In genomic region chr3:185335799-185336198, GRCh38 we compare ENCODE assay signal across 11 cellular contexts. TPM values are rescaled to one million over a fixed set of nuclear protein-coding genes. Genes with fewer than 3 reads are reported as not detected.
DNase-seq lines count a peak whose midpoint lies in the region; FAIRE-seq and TF ChIP-seq lines count a peak whose summit lies in the region.
"Had no signal": no experiment of that assay in that cellular context is flagged by ENCODE, and none has a peak within 500 bp of the region (broad histone marks: within the 10 kb centered on the region; RNA-seq: fewer than 3 reads in every experiment).

No MANE protein-coding gene starts in this region.

- POLR2A ChIA-PET in endothelial cell of umbilical vein (lab: Charles Lee), result no interaction called here

- intact Hi-C loops in endothelial cell of umbilical vein (cut with micrococcal nuclease), result no loop called here

- no peak overlapping the region for H3K4me3 Mint-ChIP-seq in nephron

- H3K4me3 ChIP-seq in endothelial cell of umbilical vein (replicated peaks in 1 of 3; ENCODE audit: insufficient read depth in 1 of 3, low read depth in 1 of 3, low read length in 3 of 3), result no peak overlapping the region

- no peaks in the 10 kb centered on the region for H3K36me3 ChIP-seq in endothelial cell of umbilical vein (ENCODE audit: control insufficient read depth in 2 of 2, extremely low read depth in 1 of 2, insufficient read depth in 2 of 2, low read length in 2 of 2)

- H3K79me2 ChIP-seq in endothelial cell of umbilical vein (ENCODE audit: control insufficient read depth, insufficient read depth, low read length), result no peaks in the 10 kb centered on the region

- no peak for TF ChIP-seq POLR2A in endothelial cell of umbilical vein (IDR thresholded peaks at IDR 0.05; ENCODE audit: low read depth, low read length)

- no peaks in the 10 kb centered on the region for H3K27me3 Mint-ChIP-seq in nephron (ENCODE audit: low read depth)

- H3K9me3 Mint-ChIP-seq in nephron, result no peaks in the 10 kb centered on the region

- dilution Hi-C loops in endothelial cell of umbilical vein (cut with MboI; ENCODE audit: extremely low pct_ligation_motif_present, low sequenced_read_pairs), result no loop called here

- H2AFZ ChIP-seq in endothelial cell of umbilical vein (ENCODE audit: low read depth, low read length), result no peak overlapping the region

- no peaks in the 10 kb centered on the region for H3K9me3 ChIP-seq in endothelial cell of umbilical vein (replicated peaks; ENCODE audit: control insufficient read depth, insufficient read depth, low read length)

- no peaks in the 10 kb centered on the region for H3K9me1 ChIP-seq in endothelial cell of umbilical vein (replicated peaks; ENCODE audit: control insufficient read depth, extremely low read depth, insufficient read depth, low read length)

- no peak overlapping the region for H3K9ac ChIP-seq in endothelial cell of umbilical vein (replicated peaks; ENCODE audit: extremely low read depth, insufficient read depth, low read length)

- DNase-seq in ELR (ENCODE audit: low read depth), result peak; percentile 89
- DNase-seq in NCI-H460 (ENCODE audit: extremely low read depth, low read depth), result peak; percentile 66
- peak; percentile 36 for DNase-seq in endothelial cell of umbilical vein (ENCODE audit: low read depth, low spot score)
- no peak for DNase-seq in stimulated activated CD8-positive, alpha-beta memory T cell treated with anti-CD3 and anti-CD28 coated beads, Interleukin-4, amount 100 ng/mL, for 48 hours
- no peak for DNase-seq in NCI-H146 treated with DMSO at 0.1 percent for 48 hours (lab: John Stamatoyannopoulos, UW; ENCODE audit: unreplicated experiment)
- DNase-seq in NCI-H526 (lab: John Stamatoyannopoulos, UW), result no peak
- DNase-seq in NCI-H345 treated with DMSO at 0.1 percent for 48 hours (lab: John Stamatoyannopoulos, UW; ENCODE audit: unreplicated experiment), result no peak
- DNase-seq: DMS79 treated with DMSO at 0.1 percent for 48 hours, NCI-H2029 treated with DMSO at 0.1 percent for 48 hours had no signal

- H3K27ac ChIP-seq in endothelial cell of umbilical vein (ENCODE audit: insufficient read depth, low read depth, low read length), result no peak overlapping the region

- FAIRE-seq in endothelial cell of umbilical vein (lab: Jason Lieb, UNC), result peak; percentile 18
- FAIRE-seq: colon had no signal

- no peaks in the 10 kb centered on the region for H4K20me1 ChIP-seq in endothelial cell of umbilical vein (replicated peaks; ENCODE audit: control insufficient read depth, extremely low read depth, insufficient read depth, low read length)

- no peaks in the 10 kb centered on the region for H3K36me3 Mint-ChIP-seq in nephron (ENCODE audit: low read depth)

- peak overlapping the region in 2 of 3 experiments; percentile 66 to 86 for H3K27ac Mint-ChIP-seq in nephron

- H3K4me1 ChIP-seq in endothelial cell of umbilical vein (ENCODE audit: control insufficient read depth, extremely low read depth, insufficient read depth, low read length), result peaks cover 3% of the 10 kb centered on the region

- no TSS peak for BruUV-seq in endothelial cell of umbilical vein (replicated peaks; lab: Mats Ljungman, UMichigan)

- TF ChIP-seq CTCF in endothelial cell of umbilical vein (IDR thresholded peaks at IDR 0.05; ENCODE audit: extremely low read depth in 1 of 2, insufficient read depth in 1 of 2, low read depth in 1 of 2, low read length in 2 of 2) (no peak), nephron (IDR thresholded peaks at IDR 0.05; ENCODE audit: unreplicated experiment in 3 of 3) (no peak)

- no peak overlapping the region for H3K4me2 ChIP-seq in endothelial cell of umbilical vein (ENCODE audit: insufficient read depth, low read length)

- CTCF ChIA-PET in endothelial cell of umbilical vein (lab: Charles Lee), result interaction anchor here (1.2 kb wide), 1 partner anchor 223 kb away, joined by 4 read pairs; no protein-coding TSS in a partner anchor

- no peaks in the 10 kb centered on the region for H3K27me3 ChIP-seq in endothelial cell of umbilical vein (ENCODE audit: control insufficient read depth in 2 of 2, insufficient read depth in 2 of 2, low read length in 2 of 2)

- H3K4me1 Mint-ChIP-seq in nephron, result peaks cover 19% of the 10 kb centered on the region

TF ChIP-seq in endothelial cell of umbilical vein, 7 proteins besides CTCF, POLR2A, EP300 and RAD21:
- TF ChIP-seq FOS (IDR thresholded peaks at IDR 0.05; ENCODE audit: borderline replicate concordance, insufficient read depth, low read length) (peak; percentile 86), POLR2AphosphoS5 (IDR thresholded peaks at IDR 0.05; ENCODE audit: insufficient read depth, low read depth, low read length) (no peak), EZH2 (IDR thresholded peaks at IDR 0.05; ENCODE audit: borderline replicate concordance, low read depth, low read length, severe bottlenecking) (no peak), JUN (IDR thresholded peaks at IDR 0.05; ENCODE audit: borderline replicate concordance, insufficient read depth, insufficient read length, low read depth) (peak; percentile 56)

RNA-seq across cellular contexts. Expression of gene MAP3K13, which starts 27.1 kb away (rescaled TPM):
- total RNA-seq in NCI-H460 (2014; rRNA removed; shearing (Covaris generic)), result 36.9 and 37.1 TPM in 2 replicates
- 14.1 and 14.3 TPM in 2 replicates for polyA plus RNA-seq in NCI-H460 (2014; cell fraction: nucleus; rRNA removed)
- 15.4 and 20.2 TPM in 2 replicates for total RNA-seq in endothelial cell of umbilical vein
- polyA plus RNA-seq in endothelial cell of umbilical vein, result 4.4 and 6.2 TPM in 2 replicates
- 10.6 and 10.7 TPM in 2 replicates for polyA plus RNA-seq in endothelial cell of umbilical vein (2011; cell fraction: cytosol; rRNA removed)
- 4.6 and 5.3 TPM in 2 replicates for polyA plus RNA-seq in endothelial cell of umbilical vein (2011; cell fraction: nucleus; rRNA removed)
- polyA plus RNA-seq in endothelial cell of umbilical vein (2012), result 19.7 and 20.0 TPM in 2 replicates
- polyA minus RNA-seq in endothelial cell of umbilical vein, result 10.8 and 20.6 TPM in 2 replicates
- 5.6 TPM for polyA minus RNA-seq in endothelial cell of umbilical vein (2011; cell fraction: cytosol; rRNA and poly(A)+ RNA removed)
- 7.7 and 7.9 TPM in 2 replicates for polyA minus RNA-seq in endothelial cell of umbilical vein (2011; cell fraction: nucleus; rRNA and poly(A)+ RNA removed)

Comparison
In these comparisons a context has a peak if more than half of its experiments do, and no peak if none do; other contexts are left out.
1. DNase-seq: peak in ELR (single experiment), NCI-H460 (single experiment) and endothelial cell of umbilical vein (single experiment); none in stimulated activated CD8-positive, alpha-beta memory T cell treated with anti-CD3 and anti-CD28 coated beads, Interleukin-4, amount 100 ng/mL, for 48 hours (single experiment), NCI-H146 treated with DMSO at 0.1 percent for 48 hours (single experiment), NCI-H526 (0 of 2) and NCI-H345 treated with DMSO at 0.1 percent for 48 hours (single experiment).